ENCODE assay signal across 8 cellular contexts in genomic region chr20:62860391-62860923, GRCh38. TPM values are rescaled to one million over a fixed set of nuclear protein-coding genes. Genes with fewer than 3 reads are reported as not detected.
A peak's percentile ranks its signal among the peaks of the same experiment; 100 is the strongest.
DNase-seq lines count a peak whose midpoint lies in the region; ATAC-seq lines count a peak whose summit lies in the region.

No MANE protein-coding gene starts in this region.

- no peaks in the 10 kb centered on the region for H3K27me3 ChIP-seq in iPS-15b (ENCODE audit: control insufficient read depth, insufficient read depth, low read length)

- H3K9me3 ChIP-seq in iPS-15b (ENCODE audit: control insufficient read depth, insufficient read depth, low read length): no peaks in the 10 kb centered on the region

- peak; percentile 6 for ATAC-seq in activated naive CD8-positive, alpha-beta T cell treated with anti-CD3 and anti-CD28 coated beads, Interleukin-2, amount 10 ng/mL, durations not matched to agents 7 days and 5 days (ENCODE audit: low read depth)
- no peak for ATAC-seq in stimulated activated naive B cell treated with anti-CD40 and anti-IgM and Interleukin-4, amounts not matched to agents 10 μg/mL and 1 μg/mL and 100 μg/mL, for 72 hours (replicated peaks)

- H3K27ac Mint-ChIP-seq in activated naive CD8-positive, alpha-beta T cell treated with anti-CD3 and anti-CD28 coated beads, Interleukin-2, amount 10 ng/mL, durations not matched to agents 7 days and 5 days: no peak overlapping the region
- H3K27ac Mint-ChIP-seq in stimulated activated naive B cell treated with anti-CD40 and anti-IgM and Interleukin-4, amounts not matched to agents 10 μg/mL and 1 μg/mL and 100 μg/mL, for 72 hours: peak overlapping the region; percentile 1

- peaks cover 17% of the 10 kb centered on the region for H3K27me3 Mint-ChIP-seq in activated naive CD8-positive, alpha-beta T cell treated with anti-CD3 and anti-CD28 coated beads, Interleukin-2, amount 10 ng/mL, durations not matched to agents 7 days and 5 days
- no peaks in the 10 kb centered on the region for H3K27me3 Mint-ChIP-seq in stimulated activated naive B cell treated with anti-CD40 and anti-IgM and Interleukin-4, amounts not matched to agents 10 μg/mL and 1 μg/mL and 100 μg/mL, for 72 hours

- peaks cover 9% of the 10 kb centered on the region for H3K36me3 ChIP-seq in iPS-15b (ENCODE audit: control insufficient read depth, insufficient read depth, low read length)

- no peaks in the 10 kb centered on the region for H3K9me3 Mint-ChIP-seq in activated naive CD8-positive, alpha-beta T cell treated with anti-CD3 and anti-CD28 coated beads, Interleukin-2, amount 10 ng/mL, durations not matched to agents 7 days and 5 days
- peaks cover 4 to 7% of the 10 kb centered on the region in 2 donors for H3K9me3 Mint-ChIP-seq in stimulated activated naive B cell treated with anti-CD40 and anti-IgM and Interleukin-4, amounts not matched to agents 10 μg/mL and 1 μg/mL and 100 μg/mL, for 72 hours

- peak overlapping the region; percentile 59 for H3K4me3 Mint-ChIP-seq in activated naive CD8-positive, alpha-beta T cell treated with anti-CD3 and anti-CD28 coated beads, Interleukin-2, amount 10 ng/mL, durations not matched to agents 7 days and 5 days
- peak overlapping the region; percentile 60 to 76 for H3K4me3 Mint-ChIP-seq in stimulated activated naive B cell treated with anti-CD40 and anti-IgM and Interleukin-4, amounts not matched to agents 10 μg/mL and 1 μg/mL and 100 μg/mL, for 72 hours

- H3K9ac ChIP-seq in iPS-15b (ENCODE audit: low read depth, low read length): peak overlapping the region; percentile 16

- H3K36me3 Mint-ChIP-seq in activated naive CD8-positive, alpha-beta T cell treated with anti-CD3 and anti-CD28 coated beads, Interleukin-2, amount 10 ng/mL, durations not matched to agents 7 days and 5 days: peaks cover 6% of the 10 kb centered on the region
- H3K36me3 Mint-ChIP-seq in stimulated activated naive B cell treated with anti-CD40 and anti-IgM and Interleukin-4, amounts not matched to agents 10 μg/mL and 1 μg/mL and 100 μg/mL, for 72 hours: peaks cover 17 to 18% of the 10 kb centered on the region in 2 donors

- H3K4me1 Mint-ChIP-seq in activated naive CD8-positive, alpha-beta T cell treated with anti-CD3 and anti-CD28 coated beads, Interleukin-2, amount 10 ng/mL, durations not matched to agents 7 days and 5 days: peaks cover 13% of the 10 kb centered on the region
- peaks cover 20 to 32% of the 10 kb centered on the region in 2 donors for H3K4me1 Mint-ChIP-seq in stimulated activated naive B cell treated with anti-CD40 and anti-IgM and Interleukin-4, amounts not matched to agents 10 μg/mL and 1 μg/mL and 100 μg/mL, for 72 hours

- peaks cover 6% of the 10 kb centered on the region for H3K4me1 ChIP-seq in iPS-15b (ENCODE audit: control insufficient read depth, insufficient read depth, low read length)

- in situ Hi-C loops in KBM-7 (cut with MboI; ENCODE audit: low pct_unique_long_range_greater_than_20kb, low sequenced_read_pairs): no loop called here

- DNase-seq in Daoy (ENCODE audit: low read depth) (peak; percentile 51), HT-29 (ENCODE audit: low spot score) (peak; percentile 70), NCI-H446 treated with DMSO at 0.1 percent for 48 hours (lab: John Stamatoyannopoulos, UW) (no peak), KBM-7 (no peak), AG20443 (ENCODE audit: low spot score) (no peak)
- no peak for DNase-seq in activated naive CD8-positive, alpha-beta T cell treated with anti-CD3 and anti-CD28 coated beads, Interleukin-2, amount 10 ng/mL, durations not matched to agents 7 days and 5 days
- no peak for DNase-seq in stimulated activated naive B cell treated with anti-CD40 and anti-IgM and Interleukin-4, amounts not matched to agents 10 μg/mL and 1 μg/mL and 100 μg/mL, for 72 hours

- H3K4me3 ChIP-seq in iPS-15b (ENCODE audit: low read depth, low read length): peak overlapping the region; percentile 44

- POLR2A ChIA-PET in activated naive CD8-positive, alpha-beta T cell treated with anti-CD3 and anti-CD28 coated beads, Interleukin-2, amount 10 ng/mL, durations not matched to agents 7 days and 5 days (lab: Charles Lee): interaction anchor here (1.3 to 1.5 kb wide), 2 partner anchors 27 to 65 kb away, joined by 4 read pairs; partner anchors contain the start of gene DIDO1

RNA-seq across cellular contexts. Expression of gene TCFL5, which starts 1.2 kb away (rescaled TPM):
- 11.7 and 12.6 TPM in 2 replicates for total RNA-seq in Daoy (2014; rRNA removed; shearing (Covaris generic))
- 16.1 and 17.1 TPM in 2 replicates for total RNA-seq in HT-29 (2014; rRNA removed; shearing (Covaris generic))
- total RNA-seq in activated naive CD8-positive, alpha-beta T cell treated with anti-CD3 and anti-CD28 coated beads, Interleukin-2, amount 10 ng/mL, durations not matched to agents 7 days and 5 days: 10 to 100 TPM in 1 of 2 experiments, 1 to 10 TPM in 1; 9.3 to 10.1 TPM

RNA-seq across cellular contexts. Expression of gene COL9A3, which starts 43.6 kb away (rescaled TPM):
- 0.97 and 6.1 TPM in 2 replicates for total RNA-seq in Daoy (2014; rRNA removed; shearing (Covaris generic))
- 57.4 and 59.7 TPM in 2 replicates for total RNA-seq in HT-29 (2014; rRNA removed; shearing (Covaris generic))
- under 1 TPM; 0.42 to 0.82 TPM for total RNA-seq in activated naive CD8-positive, alpha-beta T cell treated with anti-CD3 and anti-CD28 coated beads, Interleukin-2, amount 10 ng/mL, durations not matched to agents 7 days and 5 days

RNA-seq across cellular contexts. Expression of gene OGFR, which starts 55.8 kb away (rescaled TPM):
- total RNA-seq in Daoy (2014; rRNA removed; shearing (Covaris generic)): 44.2 and 55.0 TPM in 2 replicates
- total RNA-seq in HT-29 (2014; rRNA removed; shearing (Covaris generic)): 197 and 202 TPM in 2 replicates
- 10 to 100 TPM; 80.8 to 81.1 TPM for total RNA-seq in activated naive CD8-positive, alpha-beta T cell treated with anti-CD3 and anti-CD28 coated beads, Interleukin-2, amount 10 ng/mL, durations not matched to agents 7 days and 5 days

Comparison
In these comparisons a context has a peak if more than half of its experiments do, and no peak if none do; other contexts are left out.
1. DNase-seq: peak in Daoy (single experiment) and HT-29 (single experiment); none in activated naive CD8-positive, alpha-beta T cell treated with anti-CD3 and anti-CD28 coated beads, Interleukin-2, amount 10 ng/mL, durations not matched to agents 7 days and 5 days (single experiment), stimulated activated naive B cell treated with anti-CD40 and anti-IgM and Interleukin-4, amounts not matched to agents 10 μg/mL and 1 μg/mL and 100 μg/mL, for 72 hours (single experiment), NCI-H446 treated with DMSO at 0.1 percent for 48 hours (single experiment), KBM-7 (single experiment) and AG20443 (single experiment).